9 cellular contexts compared by ENCODE assay signal in genomic region chr3:142926368-142926944, GRCh38. TPM values are rescaled to one million over a fixed set of nuclear protein-coding genes. Genes with fewer than 3 reads are reported as not detected.
"Had no signal": no experiment of that assay in that cellular context is flagged by ENCODE, and none has a peak within 500 bp of the region (broad histone marks: within the 10 kb centered on the region; RNA-seq: fewer than 3 reads in every experiment).

No MANE protein-coding gene starts in this region.

- H3K9me3 ChIP-seq: HAP-1 had no signal

- H3K4me1 ChIP-seq: HAP-1 had no signal

- H2AFZ ChIP-seq: GM23248 had no signal

- H3K4me3 Mint-ChIP-seq: HFFc6, IgD-negative memory B cell had no signal

- H3K9ac ChIP-seq: GM23248, KMS-11 had no signal

- H3K4me3 ChIP-seq: GM23248, HAP-1 had no signal

- H3K27ac ChIP-seq: GM23248, KMS-11 had no signal

- ATAC-seq: HCT116 had no signal

- H3K4me1 Mint-ChIP-seq: IgD-negative memory B cell had no signal

- H3K36me3 ChIP-seq: HAP-1 had no signal

- H3K4me2 ChIP-seq: KMS-11 had no signal

- DNase-seq: GM23248, H7, HFFc6, KBM-7 had no signal

- H3K27ac Mint-ChIP-seq: HFFc6, IgD-negative memory B cell had no signal

- H3K36me3 Mint-ChIP-seq: IgD-negative memory B cell had no signal

RNA-seq across cellular contexts. Expression of gene PAQR9, which starts 37.0 kb away (rescaled TPM):
- total RNA-seq: GM23248, HT-29 had no signal
- polyA plus RNA-seq: GM23248, IgD-negative memory B cell had no signal

RNA-seq across cellular contexts. Expression of gene PCOLCE2, which starts 37.6 kb away (rescaled TPM):
- polyA plus RNA-seq: IgD-negative memory B cell had no signal
